ENCODE assay signal across 9 cellular contexts in the genomic region with DNA sequence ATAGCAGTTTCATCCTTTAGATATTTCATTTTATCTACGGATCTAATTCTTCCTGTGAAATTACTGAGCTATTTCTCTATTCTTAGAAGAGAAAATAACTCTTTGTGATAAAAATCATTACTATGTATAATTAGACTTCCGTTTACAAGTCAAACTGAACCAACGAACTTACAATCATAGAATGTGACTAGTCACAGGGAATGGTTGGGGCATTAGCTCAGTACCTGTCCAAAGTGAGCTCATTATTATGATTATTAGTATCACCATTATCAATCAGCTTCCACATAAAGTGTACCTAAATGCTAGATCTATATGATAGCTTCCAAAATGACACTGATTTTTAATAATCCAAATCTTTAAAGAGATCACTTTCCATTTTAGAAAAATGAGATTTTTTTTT. TPM values are rescaled to one million over a fixed set of nuclear protein-coding genes. Genes with fewer than 3 reads are reported as not detected.
"Had no signal": no experiment of that assay in that cellular context is flagged by ENCODE, and none has a peak within 500 bp of the region (broad histone marks: within the 10 kb centered on the region; RNA-seq: fewer than 3 reads in every experiment).

No MANE protein-coding gene starts in this region.

- FAIRE-seq: G401.6, GM12878, GM12891, GM12892, GM18507, GM19239 had no signal

- ATAC-seq: GM12878 had no signal

- DNase-seq: GDM1, GF-D8 had no signal

- H3K4me3 ChIP-seq: GM12878 had no signal

RNA-seq across cellular contexts. Expression of a gene that starts 33.3 kb away (rescaled TPM):
- total RNA-seq: G401, GM12878 had no signal
- polyA plus RNA-seq: GM12878 had no signal
